ENCODE assay signal across 8 cellular contexts in the genomic region with DNA sequence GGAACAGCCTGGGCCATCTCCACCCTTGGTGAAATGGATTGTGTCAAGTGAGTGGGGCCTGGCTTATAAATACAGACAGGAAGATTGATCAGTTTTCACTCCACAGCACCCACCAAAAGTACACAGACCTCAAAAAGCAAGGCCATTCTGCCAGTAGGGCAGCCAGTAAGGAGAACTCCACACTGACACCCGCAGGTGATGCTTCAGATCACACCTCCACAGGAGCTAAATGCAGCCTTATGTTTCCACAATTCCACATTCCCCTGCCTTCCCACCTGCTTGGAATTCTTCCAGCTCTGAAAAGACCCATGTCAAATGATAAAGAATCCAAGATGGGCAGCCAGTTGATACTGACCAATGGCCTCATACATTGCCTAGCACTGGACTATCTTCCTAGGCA.
DNase-seq lines count a peak whose midpoint lies in the region; ATAC-seq and TF ChIP-seq lines count a peak whose summit lies in the region.

No MANE protein-coding gene starts in this region.

- DNase-seq in natural killer cell: no peak
- no peak for DNase-seq in natural killer cell treated with Interleukin-12 subunit alpha and Interleukin-12 subunit beta and Interleukin-15 and Interleukin-18, amount 100 ng/mL, for 72 hours (ENCODE audit: low spot score)
- DNase-seq in NAMALWA (ENCODE audit: low spot score): peak; percentile 56
- peak; percentile 10 to 38 for DNase-seq in dermis microvascular lymphatic vessel endothelial cell (ENCODE audit: low read depth in 2 of 2)
- no peak for DNase-seq in transverse colon
- no peak for DNase-seq in dedifferentiated amniotic fluid mesenchymal stem cell (ENCODE audit: extremely low spot score)
- no peak for DNase-seq in NCI-H510A (lab: John Stamatoyannopoulos, UW)
- DNase-seq in T-helper 17 cell: no peak

- TF ChIP-seq CTCF in natural killer cell (IDR thresholded peaks at IDR 0.05) (peak; percentile 13), transverse colon (IDR thresholded peaks at IDR 0.05) (peak in 4 of 5 experiments; percentile 5 to 31 (median 18))

- H3K27ac ChIP-seq in transverse colon: no peak overlapping the region

- H3K27me3 Mint-ChIP-seq in natural killer cell (ENCODE audit: low read depth in 2 of 2) (no peaks in the 10 kb centered on the region), T-helper 17 cell (peaks cover 42% of the 10 kb centered on the region)
- peaks cover 5 to 7% of the 10 kb centered on the region in 2 donors for H3K27me3 Mint-ChIP-seq in natural killer cell treated with Interleukin-12 subunit alpha and Interleukin-12 subunit beta and Interleukin-15 and Interleukin-18, amount 100 ng/mL, for 72 hours

- H3K4me1 Mint-ChIP-seq in natural killer cell (peaks cover 12 to 19% of the 10 kb centered on the region in 2 donors), T-helper 17 cell (peaks cover 7% of the 10 kb centered on the region)
- H3K4me1 Mint-ChIP-seq in natural killer cell treated with Interleukin-12 subunit alpha and Interleukin-12 subunit beta and Interleukin-15 and Interleukin-18, amount 100 ng/mL, for 72 hours (ENCODE audit: low read depth in 2 of 2): peaks cover 5 to 7% of the 10 kb centered on the region in 2 donors

- TF ChIP-seq POLR2A in transverse colon (IDR thresholded peaks at IDR 0.05): no peak

- no peaks in the 10 kb centered on the region for H3K9me3 ChIP-seq in transverse colon
- no peaks in the 10 kb centered on the region for H3K9me3 ChIP-seq in T-helper 17 cell (ENCODE audit: control insufficient read depth, low read length, poor library complexity, severe bottlenecking)

- no peak overlapping the region for H3K4me3 ChIP-seq in transverse colon

- H3K4me1 ChIP-seq in transverse colon: peaks cover 0 to 27% (median 0%) of the 10 kb centered on the region in 4 donors

- H3K36me3 Mint-ChIP-seq in natural killer cell (no peaks in the 10 kb centered on the region), T-helper 17 cell (ENCODE audit: low read depth) (no peaks in the 10 kb centered on the region)
- H3K36me3 Mint-ChIP-seq in natural killer cell treated with Interleukin-12 subunit alpha and Interleukin-12 subunit beta and Interleukin-15 and Interleukin-18, amount 100 ng/mL, for 72 hours: no peaks in the 10 kb centered on the region

- in situ Hi-C loops in transverse colon (cut with MboI; ENCODE audit: low pct_ligation_motif_present in 1 of 4, low pct_unique_long_range_greater_than_20kb in 1 of 4, low sequenced_read_pairs in 3 of 4): no loop called here

- no peak for TF ChIP-seq EP300 in transverse colon (IDR thresholded peaks at IDR 0.05; ENCODE audit: low read depth)

- H3K27me3 ChIP-seq in transverse colon: no peaks in the 10 kb centered on the region

- peak in 2 of 3 donors; percentile 41 to 62 for ATAC-seq in natural killer cell
- ATAC-seq in natural killer cell treated with Interleukin-12 subunit alpha and Interleukin-12 subunit beta and Interleukin-15 and Interleukin-18, amount 100 ng/mL, for 72 hours: no peak
- ATAC-seq in T-helper 17 cell: no peak

- no peaks in the 10 kb centered on the region for H3K9me3 Mint-ChIP-seq in natural killer cell
- H3K9me3 Mint-ChIP-seq in natural killer cell treated with Interleukin-12 subunit alpha and Interleukin-12 subunit beta and Interleukin-15 and Interleukin-18, amount 100 ng/mL, for 72 hours: no peaks in the 10 kb centered on the region

- no peaks in the 10 kb centered on the region for H3K36me3 ChIP-seq in transverse colon

- intact Hi-C loops in natural killer cell (cut with micrococcal nuclease): no loop called here
- intact Hi-C loops in transverse colon (cut with DNase I; ENCODE audit: low total_unique reads): no loop called here

- 100% methylated on average over 1 of the region's 1 CpG; no CpG with 5 or more reads in 1 of the 2 donors for WGBS in transverse colon (ENCODE audit: low coverage in 1 of 2), 2 donors

- H3K4me3 Mint-ChIP-seq in natural killer cell: no peak overlapping the region
- H3K4me3 Mint-ChIP-seq in natural killer cell treated with Interleukin-12 subunit alpha and Interleukin-12 subunit beta and Interleukin-15 and Interleukin-18, amount 100 ng/mL, for 72 hours: no peak overlapping the region
- H3K4me3 Mint-ChIP-seq in T-helper 17 cell: no peak overlapping the region

- H3K27ac Mint-ChIP-seq in natural killer cell: no peak overlapping the region
- H3K27ac Mint-ChIP-seq in natural killer cell treated with Interleukin-12 subunit alpha and Interleukin-12 subunit beta and Interleukin-15 and Interleukin-18, amount 100 ng/mL, for 72 hours: no peak overlapping the region
- no peak overlapping the region for H3K27ac Mint-ChIP-seq in T-helper 17 cell

Comparison
In these comparisons a context has a peak if more than half of its experiments do, and no peak if none do; other contexts are left out.
1. ATAC-seq: peak in natural killer cell (2 of 3); none in natural killer cell treated with Interleukin-12 subunit alpha and Interleukin-12 subunit beta and Interleukin-15 and Interleukin-18, amount 100 ng/mL, for 72 hours (0 of 2) and T-helper 17 cell (single experiment).
2. DNase-seq: peak in NAMALWA (single experiment) and dermis microvascular lymphatic vessel endothelial cell (2 of 2); none in natural killer cell (single experiment), natural killer cell treated with Interleukin-12 subunit alpha and Interleukin-12 subunit beta and Interleukin-15 and Interleukin-18, amount 100 ng/mL, for 72 hours (single experiment), transverse colon (single experiment), dedifferentiated amniotic fluid mesenchymal stem cell (single experiment), NCI-H510A (single experiment) and T-helper 17 cell (0 of 3).